ENCODE assay signal across 10 cellular contexts in the genomic region with DNA sequence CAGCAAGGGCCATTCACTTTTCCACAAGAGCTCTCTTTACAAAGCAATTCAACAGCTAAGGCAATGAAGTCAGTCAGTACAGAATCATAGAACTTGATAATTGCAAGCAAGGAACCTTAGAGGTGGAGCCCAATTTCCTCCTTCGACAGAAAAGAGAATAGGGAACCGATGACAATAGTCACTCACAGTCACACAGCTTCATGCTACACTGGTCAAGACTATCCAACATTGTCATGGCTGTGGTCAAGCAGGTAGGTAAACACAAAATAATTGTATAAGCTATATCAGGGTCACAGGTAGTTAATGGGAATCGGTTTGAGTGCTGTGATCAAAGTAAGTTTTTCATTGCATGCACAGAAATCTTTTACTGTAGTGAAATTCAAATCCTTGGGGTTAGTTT.
DNase-seq lines count a peak whose midpoint lies in the region; ATAC-seq and TF ChIP-seq lines count a peak whose summit lies in the region.
"Had no signal": no experiment of that assay in that cellular context is flagged by ENCODE, and none has a peak within 500 bp of the region (broad histone marks: within the 10 kb centered on the region; RNA-seq: fewer than 3 reads in every experiment).

No MANE protein-coding gene starts in this region.

- no peak overlapping the region for H3K27ac ChIP-seq in naive thymus-derived CD4-positive, alpha-beta T cell (ENCODE audit: low read depth, low read length)
- H3K27ac ChIP-seq: prostate gland had no signal

- H3K4me3 Mint-ChIP-seq in naive thymus-derived CD4-positive, alpha-beta T cell: no peak overlapping the region

- TF ChIP-seq CTCF in omental fat pad (IDR thresholded peaks at IDR 0.05): no peak

- H3K9me3 Mint-ChIP-seq in naive thymus-derived CD4-positive, alpha-beta T cell: no peaks in the 10 kb centered on the region

- H3K27me3 Mint-ChIP-seq in naive thymus-derived CD4-positive, alpha-beta T cell: no peaks in the 10 kb centered on the region

- H3K27me3 ChIP-seq in naive thymus-derived CD4-positive, alpha-beta T cell (ENCODE audit: control insufficient read depth in 2 of 2, insufficient read depth in 2 of 2, low read length in 2 of 2): peaks cover 0 to 4% of the 10 kb centered on the region in 2 donors

- intact Hi-C loops in naive thymus-derived CD4-positive, alpha-beta T cell (cut with micrococcal nuclease): no loop called here

- ATAC-seq in HG02571 (IDR thresholded peaks at IDR 0.05; ENCODE audit: unreplicated experiment): peak; percentile 67
- peak; percentile 87 for ATAC-seq in HG03520 (IDR thresholded peaks at IDR 0.05; ENCODE audit: unreplicated experiment)
- ATAC-seq in naive thymus-derived CD4-positive, alpha-beta T cell: peak; percentile 45
- ATAC-seq in omental fat pad (ENCODE audit: low FRiP score): no peak
- ATAC-seq: PC-3 had no signal

- peaks cover 0 to 18% (median 3%) of the 10 kb centered on the region in 5 donors for H3K36me3 Mint-ChIP-seq in naive thymus-derived CD4-positive, alpha-beta T cell

- POLR2A ChIA-PET in naive thymus-derived CD4-positive, alpha-beta T cell (lab: Charles Lee): no interaction called here

- DNase-seq in NCI-H1105 treated with DMSO at 0.1 percent for 48 hours (lab: John Stamatoyannopoulos, UW): peak; percentile 44
- no peak for DNase-seq in NCI-H1105 (lab: John Stamatoyannopoulos, UW)
- no peak for DNase-seq in naive thymus-derived CD4-positive, alpha-beta T cell
- no peak for DNase-seq in SK-N-DZ (ENCODE audit: low spot score)
- no peak for DNase-seq in omental fat pad (ENCODE audit: low spot score)
- DNase-seq in iPS-NIHi11 (ENCODE audit: low spot score): no peak
- DNase-seq: PC-3 had no signal

- CTCF ChIA-PET in naive thymus-derived CD4-positive, alpha-beta T cell (lab: Charles Lee): interaction anchor here (0.9 kb wide), 1 partner anchor 11 kb away, joined by 4 read pairs; no protein-coding TSS in a partner anchor

- no peaks in the 10 kb centered on the region for H3K4me1 ChIP-seq in naive thymus-derived CD4-positive, alpha-beta T cell (ENCODE audit: control insufficient read depth in 2 of 2, insufficient read depth in 2 of 2, low read length in 2 of 2)
- H3K4me1 ChIP-seq: prostate gland had no signal

- peaks cover 0 to 24% (median 0%) of the 10 kb centered on the region in 7 donors for H3K4me1 Mint-ChIP-seq in naive thymus-derived CD4-positive, alpha-beta T cell

- H3K9me3 ChIP-seq in naive thymus-derived CD4-positive, alpha-beta T cell (ENCODE audit: control insufficient read depth in 2 of 3, low read length in 3 of 3): no peaks in the 10 kb centered on the region
- H3K9me3 ChIP-seq: prostate gland had no signal

- H3K36me3 ChIP-seq in naive thymus-derived CD4-positive, alpha-beta T cell (ENCODE audit: control insufficient read depth in 2 of 3, insufficient read depth in 3 of 3, low read length in 3 of 3): no peaks in the 10 kb centered on the region
- H3K36me3 ChIP-seq: prostate gland had no signal

- no peak overlapping the region for H3K4me3 ChIP-seq in naive thymus-derived CD4-positive, alpha-beta T cell (ENCODE audit: low read length)
- H3K4me3 ChIP-seq: prostate gland had no signal

- peak overlapping the region in 1 of 9 donors; percentile 1 for H3K27ac Mint-ChIP-seq in naive thymus-derived CD4-positive, alpha-beta T cell
